In the genomic region with DNA sequence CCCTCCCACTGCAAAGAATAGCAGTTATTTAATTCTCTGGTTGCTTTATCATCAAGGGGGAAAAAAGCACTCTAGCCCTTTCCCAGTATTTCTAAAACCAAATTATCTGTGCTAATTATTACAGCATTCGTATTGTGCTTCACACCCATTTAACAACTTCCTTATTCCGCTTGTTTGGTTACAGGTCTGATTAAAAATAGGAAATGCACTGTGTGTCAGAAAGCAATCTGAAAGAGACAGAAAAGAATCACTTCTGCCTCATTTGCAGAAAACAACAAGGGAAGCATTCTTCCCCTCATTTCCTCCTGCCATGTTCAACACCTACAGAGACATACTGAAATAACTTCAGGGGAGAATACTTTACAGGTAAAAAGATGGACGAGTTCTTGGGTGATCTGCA, we compare ENCODE assay signal across 14 cellular contexts.
A peak's percentile ranks its signal among the peaks of the same experiment; 100 is the strongest.
DNase-seq lines count a peak whose midpoint lies in the region; ATAC-seq and TF ChIP-seq lines count a peak whose summit lies in the region.
"Had no signal": no experiment of that assay in that cellular context is flagged by ENCODE, and none has a peak within 500 bp of the region (broad histone marks: within the 10 kb centered on the region; RNA-seq: fewer than 3 reads in every experiment).

No MANE protein-coding gene starts in this region.

- H3K27me3 ChIP-seq in GM23248 (replicated peaks; ENCODE audit: insufficient read depth): no peaks in the 10 kb centered on the region

- peaks cover 58% of the 10 kb centered on the region for H3K79me2 ChIP-seq in GM23248 (ENCODE audit: insufficient read depth)

- POLR2A ChIA-PET in activated CD4-positive, alpha-beta T cell treated with anti-CD3 and anti-CD28 coated beads for 36 hours (lab: Charles Lee): no interaction called here

- H3K4me1 Mint-ChIP-seq in activated CD4-positive, alpha-beta T cell treated with anti-CD3 and anti-CD28 coated beads for 36 hours: peaks cover 70% of the 10 kb centered on the region
- H3K4me1 Mint-ChIP-seq in T-helper 1 cell treated with Interleukin-12 subunit alpha and Interleukin-12 subunit beta and Interleukin-4 antibody, amounts not matched to agents 30 μg/mL and 1 μg/mL, for 36 hours (ENCODE audit: low read depth): peaks cover 47% of the 10 kb centered on the region
- H3K4me1 Mint-ChIP-seq in natural killer cell: peaks cover 47 to 71% of the 10 kb centered on the region in 2 donors

- intact Hi-C loops in activated CD4-positive, alpha-beta T cell treated with anti-CD3 and anti-CD28 coated beads for 36 hours (cut with DNase I, micrococcal nuclease): no loop called here
- intact Hi-C loops in natural killer cell (cut with micrococcal nuclease): no loop called here

- no peaks in the 10 kb centered on the region for H3K9me3 Mint-ChIP-seq in activated CD4-positive, alpha-beta T cell treated with anti-CD3 and anti-CD28 coated beads for 36 hours (ENCODE audit: low read depth)
- no peaks in the 10 kb centered on the region for H3K9me3 Mint-ChIP-seq in T-helper 1 cell treated with Interleukin-12 subunit alpha and Interleukin-12 subunit beta and Interleukin-4 antibody, amounts not matched to agents 30 μg/mL and 1 μg/mL, for 36 hours
- no peaks in the 10 kb centered on the region for H3K9me3 Mint-ChIP-seq in natural killer cell

- DNase-seq in activated CD4-positive, alpha-beta T cell treated with anti-CD3 and anti-CD28 coated beads for 36 hours: no peak
- DNase-seq in activated CD4-positive, alpha-beta T cell treated with anti-CD3 and anti-CD28 coated beads, Interleukin-2, amount 50 U/mL, for 1 hour: no peak
- DNase-seq in natural killer cell: no peak
- no peak for DNase-seq in stimulated activated CD4-positive, alpha-beta T cell treated with anti-CD3 and anti-CD28 coated beads, Interleukin-4, amount 100 ng/mL, for 24 hours
- DNase-seq in GM23248: no peak
- DNase-seq: ACHN; activated effector memory CD4-positive, alpha-beta T cell treated with Interleukin-2 at 50 U/mL for 16 hours; cerebellar nuclear complex; NCI-H1694 treated with DMSO at 0.1 percent for 48 hours; NK-92 treated with Interleukin-12 subunit alpha and Interleukin-12 subunit beta, amount 100 ng/mL, for 24 hours; T-helper 9 cell had no signal

- H4K20me1 ChIP-seq in GM23248 (ENCODE audit: insufficient read depth): no peaks in the 10 kb centered on the region

- 82 to 89% methylated on average over 3 of the region's 3 CpGs for WGBS in GM23248 (ENCODE audit: low coverage in 1 of 2, low lambda C conversion rate in 2 of 2, missing lambda C conversion rate in 2 of 2), 2 experiments

- peaks cover 18% of the 10 kb centered on the region for H3K4me1 ChIP-seq in GM23248 (ENCODE audit: insufficient read depth)

- H3K4me3 ChIP-seq in GM23248: no peak overlapping the region

- no peak overlapping the region for H3K4me2 ChIP-seq in GM23248 (ENCODE audit: unreplicated experiment)

- H3K9me3 ChIP-seq in GM23248 (ENCODE audit: low read depth): no peaks in the 10 kb centered on the region

- H3K36me3 Mint-ChIP-seq in activated CD4-positive, alpha-beta T cell treated with anti-CD3 and anti-CD28 coated beads for 36 hours (ENCODE audit: low read depth): peaks cover 27% of the 10 kb centered on the region
- H3K36me3 Mint-ChIP-seq in T-helper 1 cell treated with Interleukin-12 subunit alpha and Interleukin-12 subunit beta and Interleukin-4 antibody, amounts not matched to agents 30 μg/mL and 1 μg/mL, for 36 hours (ENCODE audit: low read depth): peaks cover 13% of the 10 kb centered on the region
- no peaks in the 10 kb centered on the region for H3K36me3 Mint-ChIP-seq in natural killer cell

- H2AFZ ChIP-seq in GM23248: no peak overlapping the region

- no peak for TF ChIP-seq CTCF in natural killer cell (IDR thresholded peaks at IDR 0.05)

- no peak overlapping the region for H3K27ac ChIP-seq in GM23248

- no peaks in the 10 kb centered on the region for H3K36me3 ChIP-seq in GM23248 (ENCODE audit: low read depth)

- H3K27me3 Mint-ChIP-seq in activated CD4-positive, alpha-beta T cell treated with anti-CD3 and anti-CD28 coated beads for 36 hours: no peaks in the 10 kb centered on the region
- H3K27me3 Mint-ChIP-seq in T-helper 1 cell treated with Interleukin-12 subunit alpha and Interleukin-12 subunit beta and Interleukin-4 antibody, amounts not matched to agents 30 μg/mL and 1 μg/mL, for 36 hours (ENCODE audit: low read depth): no peaks in the 10 kb centered on the region
- H3K27me3 Mint-ChIP-seq in natural killer cell (ENCODE audit: low read depth in 2 of 2): no peaks in the 10 kb centered on the region

- H3K9me2 ChIP-seq in GM23248 (ENCODE audit: insufficient read depth): no peaks in the 10 kb centered on the region

- CTCF ChIA-PET in activated CD4-positive, alpha-beta T cell treated with anti-CD3 and anti-CD28 coated beads for 36 hours (lab: Charles Lee): no interaction called here

- peak overlapping the region; percentile 68 for H3K27ac Mint-ChIP-seq in activated CD4-positive, alpha-beta T cell treated with anti-CD3 and anti-CD28 coated beads for 36 hours
- H3K27ac Mint-ChIP-seq in T-helper 1 cell treated with Interleukin-12 subunit alpha and Interleukin-12 subunit beta and Interleukin-4 antibody, amounts not matched to agents 30 μg/mL and 1 μg/mL, for 36 hours: peak overlapping the region; percentile 77
- peak overlapping the region; percentile 39 to 78 for H3K27ac Mint-ChIP-seq in natural killer cell

- H3K9ac ChIP-seq in GM23248: no peak overlapping the region

- H3F3A ChIP-seq in GM23248 (ENCODE audit: insufficient read depth): peaks cover 3% of the 10 kb centered on the region; the same call in 1 of the 2 replicates

- in situ Hi-C loops in GM23248 (cut with MboI): no loop called here

- ATAC-seq in activated CD4-positive, alpha-beta T cell treated with anti-CD3 and anti-CD28 coated beads for 36 hours: no peak
- peak; percentile 40 for ATAC-seq in GM21526 (IDR thresholded peaks at IDR 0.05; ENCODE audit: low FRiP score, unreplicated experiment)
- ATAC-seq in natural killer cell: no peak
- no peak for ATAC-seq in HG02852 (IDR thresholded peaks at IDR 0.05; ENCODE audit: unreplicated experiment)

- H3K4me3 Mint-ChIP-seq in activated CD4-positive, alpha-beta T cell treated with anti-CD3 and anti-CD28 coated beads for 36 hours: no peak overlapping the region
- H3K4me3 Mint-ChIP-seq in T-helper 1 cell treated with Interleukin-12 subunit alpha and Interleukin-12 subunit beta and Interleukin-4 antibody, amounts not matched to agents 30 μg/mL and 1 μg/mL, for 36 hours: peak overlapping the region; percentile 3
- peak overlapping the region; percentile 41 for H3K4me3 Mint-ChIP-seq in natural killer cell
